In genomic region chr18:51559198-51559901, GRCh38 we compare ENCODE assay signal across 19 cellular contexts.
A peak's percentile ranks its signal among the peaks of the same experiment; 100 is the strongest.
DNase-seq lines count a peak whose midpoint lies in the region; TF ChIP-seq lines count a peak whose summit lies in the region.
"Had no signal": no experiment of that assay in that cellular context is flagged by ENCODE, and none has a peak within 500 bp of the region (broad histone marks: within the 10 kb centered on the region; RNA-seq: fewer than 3 reads in every experiment).

No MANE protein-coding gene starts in this region.

- TF ChIP-seq RAD21 in liver (IDR thresholded peaks at IDR 0.05) = no peak

- H3K9me3 ChIP-seq in liver (ENCODE audit: control insufficient read depth in 4 of 4, low read length in 3 of 4) (peaks cover 0 to 3% (median under 1%) of the 10 kb centered on the region in 4 donors), esophagus squamous epithelium (no peaks in the 10 kb centered on the region)
- H3K9me3 ChIP-seq: SK-N-SH had no signal

- peaks cover 0 to 3% (median 0%) of the 10 kb centered on the region in 4 donors for H3K27me3 ChIP-seq in liver (ENCODE audit: control insufficient read depth in 4 of 4, insufficient read depth in 4 of 4, low read length in 3 of 4)
- peaks cover 0 to 4% (median 0%) of the 10 kb centered on the region in 4 donors for H3K27me3 ChIP-seq in esophagus squamous epithelium

- peak; percentile 78 for DNase-seq in HT1080 (ENCODE audit: low read depth)
- DNase-seq in OCI-M1 (lab: John Stamatoyannopoulos, UW) = peak; percentile 8
- peak; percentile 26 for DNase-seq in astrocyte of the spinal cord (ENCODE audit: low read depth, low spot score)
- no peak for DNase-seq in NCI-H2171 (lab: John Stamatoyannopoulos, UW)
- no peak for DNase-seq in cerebellar cortex (ENCODE audit: low spot score)
- DNase-seq in esophagus squamous epithelium (lab: John Stamatoyannopoulos, UW) = no peak
- no peak for DNase-seq in GM20000 (ENCODE audit: low spot score)
- DNase-seq: DMS153, DND-41, Karpas-422, NCI-H1105 treated with DMSO at 0.1 percent for 48 hours, NCI-H146, NCI-H1930, NCI-H2107, NCI-H226, NCI-H510A, PC-3, SK-N-SH had no signal

- intact Hi-C loops in esophagus squamous epithelium (cut with DNase I) = no loop called here

- no peak for TF ChIP-seq POLR2A in esophagus squamous epithelium (IDR thresholded peaks at IDR 0.05)

- 86% methylated on average over 2 of the region's 2 CpGs for WGBS in liver
- WGBS in esophagus squamous epithelium, 2 donors = 83 to 93% methylated on average over 2 of the region's 2 CpGs

- no peak overlapping the region for H3K9ac ChIP-seq in liver (ENCODE audit: low read depth in 1 of 2, low read length in 2 of 2)
- H3K9ac ChIP-seq: SK-N-SH had no signal

- TF ChIP-seq CTCF in astrocyte of the spinal cord (IDR thresholded peaks at IDR 0.05; ENCODE audit: low read depth, low read length) (no peak), liver (IDR thresholded peaks at IDR 0.05; ENCODE audit: low read depth, low read length, missing input control) (no peak), esophagus squamous epithelium (IDR thresholded peaks at IDR 0.05) (no peak), GM20000 (IDR thresholded peaks at IDR 0.05; ENCODE audit: extremely low read depth, missing control alignments) (no peak)

- in situ Hi-C loops in astrocyte of the spinal cord (cut with HindIII; ENCODE audit: low sequenced_read_pairs) = no loop called here

- no peak overlapping the region for H3K4me3 ChIP-seq in astrocyte of the spinal cord (ENCODE audit: low read depth, low read length)
- no peak overlapping the region for H3K4me3 ChIP-seq in liver (ENCODE audit: low read depth in 1 of 3, low read length in 3 of 3)
- no peak overlapping the region for H3K4me3 ChIP-seq in esophagus squamous epithelium

- H3K4me1 ChIP-seq in liver (ENCODE audit: control insufficient read depth in 4 of 4, insufficient read depth in 4 of 4, low read length in 3 of 4) (peaks cover 0 to 4% (median 1%) of the 10 kb centered on the region in 4 donors), esophagus squamous epithelium (no peaks in the 10 kb centered on the region)

- no peaks in the 10 kb centered on the region for H3K36me3 ChIP-seq in liver (ENCODE audit: control insufficient read depth in 4 of 4, insufficient read depth in 3 of 4, low read depth in 1 of 4, low read length in 3 of 4)
- no peaks in the 10 kb centered on the region for H3K36me3 ChIP-seq in esophagus squamous epithelium

- H3K27ac ChIP-seq in liver (ENCODE audit: low read depth in 1 of 2, low read length in 2 of 2) (no peak overlapping the region), esophagus squamous epithelium (no peak overlapping the region)

TF ChIP-seq in liver, 16 proteins besides CTCF, POLR2A, EP300 and RAD21:
- no peak for TF ChIP-seq JUND (IDR thresholded peaks at IDR 0.05)
- no peak for TF ChIP-seq REST (IDR thresholded peaks at IDR 0.05)
- peak; percentile 55 to 60 for TF ChIP-seq HNF4A (conservative IDR thresholded peaks at IDR 0.05)
- no peak for TF ChIP-seq HNF4G (IDR thresholded peaks at IDR 0.05)
TF ChIP-seq in liver: peak in this region for 1.

Comparison
In these comparisons a context has a peak if more than half of its experiments do, and no peak if none do; other contexts are left out.
1. DNase-seq: peak in HT1080 (single experiment), OCI-M1 (single experiment) and astrocyte of the spinal cord (single experiment); none in NCI-H2171 (single experiment), cerebellar cortex (single experiment), esophagus squamous epithelium (single experiment) and GM20000 (single experiment).